In genomic region chr3:24096271-24096670, GRCh38 we compare ENCODE assay signal across 18 cellular contexts.
"Had no signal": no experiment of that assay in that cellular context is flagged by ENCODE, and none has a peak within 500 bp of the region (broad histone marks: within the 10 kb centered on the region; RNA-seq: fewer than 3 reads in every experiment).

No MANE protein-coding gene starts in this region.

- H3K4me3 ChIP-seq: coronary artery, gastrocnemius medialis, lower lobe of right lung, psoas muscle, sigmoid colon, stomach, tibial nerve, upper lobe of right lung, uterus had no signal

- H3K4me1 ChIP-seq: psoas muscle, upper lobe of right lung, uterus had no signal

- ATAC-seq: gastrocnemius medialis; lower lobe of right lung; naive thymus-derived CD8-positive, alpha-beta T cell; psoas muscle; stimulated activated effector memory CD8-positive, alpha-beta T cell treated with anti-CD3 and anti-CD28 coated beads, Interleukin-12 subunit alpha, Interleukin-12 subunit beta, amount 100 ng/mL, for 72 hours; upper lobe of right lung had no signal

- DNase-seq: foreskin fibroblast; gastrocnemius medialis; head of caudate nucleus; left ventricle myocardium superior; lower lobe of right lung; naive thymus-derived CD8-positive, alpha-beta T cell; psoas muscle; right cardiac atrium; sigmoid colon; stimulated activated CD4-positive, alpha-beta T cell treated with anti-CD3 and anti-CD28 coated beads, Interleukin-2, amount 100 ng/mL, for 24 hours; stimulated activated CD4-positive, alpha-beta T cell treated with anti-CD3 and anti-CD28 coated beads, Interleukin-4, amount 100 ng/mL, for 24 hours; stimulated activated naive CD4-positive, alpha-beta T cell treated with Interleukin-2 at 50 U/mL for 16 hours; stomach; upper lobe of right lung; uterus had no signal

- H3K9me3 ChIP-seq: gastrocnemius medialis, lower lobe of right lung, psoas muscle, sigmoid colon, stomach, tibial nerve, upper lobe of right lung, uterus had no signal

- H3K27ac ChIP-seq: gastrocnemius medialis, lower lobe of right lung, psoas muscle, sigmoid colon, stomach, tibial nerve, upper lobe of right lung, uterus had no signal

- H3K36me3 ChIP-seq: gastrocnemius medialis, lower lobe of right lung, sigmoid colon, stomach, tibial nerve, upper lobe of right lung, uterus had no signal

- H3K4me3 Mint-ChIP-seq: naive thymus-derived CD8-positive, alpha-beta T cell; stimulated activated effector memory CD8-positive, alpha-beta T cell treated with anti-CD3 and anti-CD28 coated beads, Interleukin-12 subunit alpha, Interleukin-12 subunit beta, amount 100 ng/mL, for 72 hours had no signal

- H3K27ac Mint-ChIP-seq: naive thymus-derived CD8-positive, alpha-beta T cell; stimulated activated effector memory CD8-positive, alpha-beta T cell treated with anti-CD3 and anti-CD28 coated beads, Interleukin-12 subunit alpha, Interleukin-12 subunit beta, amount 100 ng/mL, for 72 hours had no signal

- H3K27me3 ChIP-seq: gastrocnemius medialis, sigmoid colon, stomach, tibial nerve, upper lobe of right lung, uterus had no signal

- H3K36me3 Mint-ChIP-seq: stimulated activated effector memory CD8-positive, alpha-beta T cell treated with anti-CD3 and anti-CD28 coated beads, Interleukin-12 subunit alpha, Interleukin-12 subunit beta, amount 100 ng/mL, for 72 hours had no signal

- H3K4me1 Mint-ChIP-seq: stimulated activated effector memory CD8-positive, alpha-beta T cell treated with anti-CD3 and anti-CD28 coated beads, Interleukin-12 subunit alpha, Interleukin-12 subunit beta, amount 100 ng/mL, for 72 hours had no signal
